Comparison of ENCODE assay signal across 8 cellular contexts in the genomic region with DNA sequence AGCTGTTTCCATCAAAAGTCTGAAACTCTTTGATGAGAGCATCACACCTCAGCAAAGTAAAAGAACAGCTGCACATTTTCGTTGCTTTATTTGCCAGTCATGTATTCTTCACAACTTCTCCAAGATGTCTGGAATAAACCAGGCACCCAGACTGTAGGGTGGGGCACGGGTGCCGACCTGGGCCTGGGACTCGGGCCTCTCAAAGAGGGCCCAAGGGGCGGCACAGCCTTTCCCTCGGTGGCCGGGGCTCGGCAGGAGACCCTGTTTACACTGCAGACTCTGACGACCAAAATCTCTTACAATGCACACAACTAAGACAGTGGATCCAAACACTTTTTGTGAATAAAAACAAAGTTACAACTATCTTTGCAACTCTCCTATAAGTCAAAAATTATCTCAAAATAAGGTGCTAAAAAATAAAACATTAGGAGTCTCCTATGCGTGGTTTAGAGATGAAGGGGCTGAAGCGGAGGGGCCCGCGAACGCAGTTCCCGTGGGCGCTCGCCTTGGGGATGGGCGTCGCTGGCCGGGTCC. TPM values are rescaled to one million over a fixed set of nuclear protein-coding genes. Genes with fewer than 3 reads are reported as not detected.
DNase-seq lines count a peak whose midpoint lies in the region; ATAC-seq and TF ChIP-seq lines count a peak whose summit lies in the region.

No MANE protein-coding gene starts in this region.

- H3K27ac ChIP-seq in adrenal gland: peak overlapping the region; percentile 48 to 95 (median 86)

- no peaks in the 10 kb centered on the region for H3K27me3 ChIP-seq in adrenal gland

- peak overlapping the region; percentile 10 to 99 (median 82) for H3K4me3 ChIP-seq in adrenal gland

- intact Hi-C loops in adrenal gland (cut with DNase I): loop anchor here in 1 of 2 donors (10.0 kb wide), 1 partner anchor 83 kb away; no protein-coding TSS in a partner anchor

- TF ChIP-seq POLR2A in adrenal gland (IDR thresholded peaks at IDR 0.05): no peak

- no peak for ATAC-seq in activated CD8-positive, alpha-beta memory T cell treated with anti-CD3 and anti-CD28 coated beads, Interleukin-2, amount 10 ng/mL, durations not matched to agents 7 days and 5 days
- ATAC-seq in GM18870 (IDR thresholded peaks at IDR 0.05; ENCODE audit: unreplicated experiment): no peak

- peak overlapping the region; percentile 76 for H3K4me3 Mint-ChIP-seq in activated CD8-positive, alpha-beta memory T cell treated with anti-CD3 and anti-CD28 coated beads, Interleukin-2, amount 10 ng/mL, durations not matched to agents 7 days and 5 days

- H3K27ac Mint-ChIP-seq in activated CD8-positive, alpha-beta memory T cell treated with anti-CD3 and anti-CD28 coated beads, Interleukin-2, amount 10 ng/mL, durations not matched to agents 7 days and 5 days: peak overlapping the region; percentile 20

- H3K9me3 ChIP-seq in adrenal gland (replicated peaks in 1 of 3): no peaks in the 10 kb centered on the region

- H3K4me1 Mint-ChIP-seq in activated CD8-positive, alpha-beta memory T cell treated with anti-CD3 and anti-CD28 coated beads, Interleukin-2, amount 10 ng/mL, durations not matched to agents 7 days and 5 days: peaks cover 46% of the 10 kb centered on the region

- CTCF ChIA-PET in activated CD8-positive, alpha-beta memory T cell treated with anti-CD3 and anti-CD28 coated beads, Interleukin-2, amount 10 ng/mL, durations not matched to agents 7 days and 5 days (lab: Charles Lee): interaction anchor here (2.1 to 3.1 kb wide), 2 partner anchors 57 to 84 kb away, joined by 10 to 11 read pairs; a partner anchor contains a TSS

- peaks cover 17% of the 10 kb centered on the region for H3K36me3 Mint-ChIP-seq in activated CD8-positive, alpha-beta memory T cell treated with anti-CD3 and anti-CD28 coated beads, Interleukin-2, amount 10 ng/mL, durations not matched to agents 7 days and 5 days

- no peaks in the 10 kb centered on the region for H3K36me3 ChIP-seq in adrenal gland (replicated peaks in 1 of 2)

- DNase-seq in activated CD8-positive, alpha-beta memory T cell treated with anti-CD3 and anti-CD28 coated beads, Interleukin-2, amount 10 ng/mL, durations not matched to agents 7 days and 5 days: peak; percentile 41
- no peak for DNase-seq in activated CD8-positive, alpha-beta memory T cell treated with anti-CD3 and anti-CD28 coated beads, Interleukin-2, amount 50 U/mL, for 48 hours
- DNase-seq in adrenal gland: no peak
- peak; percentile 8 for DNase-seq in iris pigment epithelial cell (ENCODE audit: low read depth)
- DNase-seq in superior temporal gyrus (ENCODE audit: extremely low spot score): peak; percentile 47
- no peak for DNase-seq in NCI-H1930 (lab: John Stamatoyannopoulos, UW)
- no peak for DNase-seq in HPDE6-E6E7 (ENCODE audit: extremely low spot score)

- H3K27me3 Mint-ChIP-seq in activated CD8-positive, alpha-beta memory T cell treated with anti-CD3 and anti-CD28 coated beads, Interleukin-2, amount 10 ng/mL, durations not matched to agents 7 days and 5 days: no peaks in the 10 kb centered on the region

- H3K4me1 ChIP-seq in adrenal gland (replicated peaks in 1 of 2): peaks cover 12 to 42% of the 10 kb centered on the region in 2 donors

- WGBS in adrenal gland, 4 donors: 1 to 7% (median 3%) methylated on average over 12 to 20 of the region's 20 CpGs

- no peaks in the 10 kb centered on the region for H3K9me3 Mint-ChIP-seq in activated CD8-positive, alpha-beta memory T cell treated with anti-CD3 and anti-CD28 coated beads, Interleukin-2, amount 10 ng/mL, durations not matched to agents 7 days and 5 days (ENCODE audit: low read depth)

- TF ChIP-seq CTCF in adrenal gland (IDR thresholded peaks at IDR 0.05): no peak

RNA-seq across cellular contexts. Expression of a gene that starts 0.7 kb away (rescaled TPM):
- 10 to 100 TPM; 44.9 to 49.5 TPM for total RNA-seq in activated CD8-positive, alpha-beta memory T cell treated with anti-CD3 and anti-CD28 coated beads, Interleukin-2, amount 10 ng/mL, durations not matched to agents 7 days and 5 days
- 100 to 1,000 TPM in 2 of 8 donors, 10 to 100 TPM in 6; 49.0 to 245 (median 79.8) TPM for total RNA-seq in adrenal gland
- 100 to 1,000 TPM in 1 of 3 donors, 10 to 100 TPM in 2; 46.3 to 132 (median 49.9) TPM for polyA plus RNA-seq in adrenal gland

RNA-seq across cellular contexts. Expression of a gene that starts 43.6 kb away (rescaled TPM):
- 1 to 10 TPM; 4.2 to 4.8 TPM for total RNA-seq in activated CD8-positive, alpha-beta memory T cell treated with anti-CD3 and anti-CD28 coated beads, Interleukin-2, amount 10 ng/mL, durations not matched to agents 7 days and 5 days
- total RNA-seq in adrenal gland: 10 to 100 TPM in 7 of 8 donors, 1 to 10 TPM in 1; 8.4 to 58.5 (median 25.3) TPM
- polyA plus RNA-seq in adrenal gland: 10 to 100 TPM; 12.8 to 91.5 (median 51.5) TPM

RNA-seq across cellular contexts. Expression of a gene that starts 57.5 kb away (rescaled TPM):
- total RNA-seq in activated CD8-positive, alpha-beta memory T cell treated with anti-CD3 and anti-CD28 coated beads, Interleukin-2, amount 10 ng/mL, durations not matched to agents 7 days and 5 days: 100 to 1,000 TPM; 134 to 139 TPM
- 10 to 100 TPM; 61.0 to 88.4 (median 72.3) TPM for total RNA-seq in adrenal gland
- polyA plus RNA-seq in adrenal gland: 10 to 100 TPM; 34.8 to 89.4 (median 71.3) TPM

RNA-seq across cellular contexts. Expression of a gene that starts 58.3 kb away (rescaled TPM):
- total RNA-seq in activated CD8-positive, alpha-beta memory T cell treated with anti-CD3 and anti-CD28 coated beads, Interleukin-2, amount 10 ng/mL, durations not matched to agents 7 days and 5 days: 1 to 10 TPM; 6.9 to 9.1 TPM
- total RNA-seq in adrenal gland: 10 to 100 TPM in 6 of 8 donors, 1 to 10 TPM in 2; 4.0 to 17.5 (median 14.8) TPM
- 10 to 100 TPM; 16.4 to 46.0 (median 24.8) TPM for polyA plus RNA-seq in adrenal gland

Comparison
In these comparisons a context has a peak if more than half of its experiments do, and no peak if none do; other contexts are left out.
1. DNase-seq: peak in activated CD8-positive, alpha-beta memory T cell treated with anti-CD3 and anti-CD28 coated beads, Interleukin-2, amount 10 ng/mL, durations not matched to agents 7 days and 5 days (single experiment), iris pigment epithelial cell (single experiment) and superior temporal gyrus (single experiment); none in activated CD8-positive, alpha-beta memory T cell treated with anti-CD3 and anti-CD28 coated beads, Interleukin-2, amount 50 U/mL, for 48 hours (single experiment), adrenal gland (0 of 7), NCI-H1930 (0 of 2) and HPDE6-E6E7 (single experiment).